Comparison of ENCODE assay signal across 1 cellular context in genomic region chr12:130916251-130916911, GRCh38.
A peak's percentile ranks its signal among the peaks of the same experiment; 100 is the strongest.
TF ChIP-seq lines count a peak whose summit lies in the region.

No MANE protein-coding gene starts in this region.

TF ChIP-seq in K562, 482 proteins besides CTCF, POLR2A, EP300 and RAD21 (continued from another document and continues in another):
- TF ChIP-seq IRF9 (tag; IDR thresholded peaks at IDR 0.05) (peak; percentile 88), MYC (IDR thresholded peaks at IDR 0.05; ENCODE audit: low read depth, low read length) (peak; percentile 53), MYC (CRISPR knock-in tag; IDR thresholded peaks at IDR 0.05; ENCODE audit: borderline replicate concordance, low read depth) (no peak), PKNOX1 (IDR thresholded peaks at IDR 0.05) (0 out of 2 replicates have a peak, but pooled peaks have one; percentile 24), TCF7 (IDR thresholded peaks at IDR 0.05; ENCODE audit: borderline replicate concordance) (0 out of 2 replicates have a peak, but pooled peaks have one; percentile 54), PTBP1 (IDR thresholded peaks at IDR 0.05; ENCODE audit: low read depth, low read length) (no peak), STAG1 (CRISPR knock-in tag; IDR thresholded peaks at IDR 0.05; ENCODE audit: borderline replicate concordance) (peak; percentile 97), SMC3 (conservative IDR thresholded peaks at IDR 0.05; ENCODE audit: insufficient read depth, low read depth, low read length) (peak; percentile 96), CEBPG (CRISPR knock-in tag; IDR thresholded peaks at IDR 0.05) (peak; percentile 98), CEBPG (tag; conservative IDR thresholded peaks at IDR 0.05 in 1 of 2, IDR thresholded peaks at IDR 0.05 in 1 of 2) (peak; percentile 97 to 98), KLF16 (IDR thresholded peaks at IDR 0.05) (peak; percentile 54; the same call in 1 of the 2 replicates), TEAD4 (IDR thresholded peaks at IDR 0.05; ENCODE audit: low read length) (peak; percentile 38; the same call in 1 of the 2 replicates), TEAD4 (CRISPR knock-in tag; IDR thresholded peaks at IDR 0.05; ENCODE audit: borderline replicate concordance) (no peak), CXXC5 (CRISPR knock-in tag; IDR thresholded peaks at IDR 0.05) (peak; percentile 38; the same call in 1 of the 2 replicates), CTCFL (IDR thresholded peaks at IDR 0.05; ENCODE audit: borderline replicate concordance, insufficient read depth, low read depth, low read length, poor library complexity, severe bottlenecking) (peak; percentile 7), RB1 (IDR thresholded peaks at IDR 0.05; ENCODE audit: low read depth) (peak; percentile 95), JUN (IDR thresholded peaks at IDR 0.05; ENCODE audit: borderline replicate concordance, low read depth, low read length) (peak; percentile 24; the same call in 1 of the 2 replicates), JUN (CRISPR knock-in tag; IDR thresholded peaks at IDR 0.05; ENCODE audit: borderline replicate concordance) (no peak), JUND (IDR thresholded peaks at IDR 0.05; ENCODE audit: borderline replicate concordance, low read depth, low read length) (peak; percentile 57), JUND (tag; IDR thresholded peaks at IDR 0.05; ENCODE audit: borderline replicate concordance, low read depth, low read length) (0 out of 3 replicates have a peak, but pooled peaks have one; percentile 37), HCFC1 (IDR thresholded peaks at IDR 0.05; ENCODE audit: low read depth, low read length) (0 out of 2 replicates have a peak, but pooled peaks have one; percentile 16), SP2 (IDR thresholded peaks at IDR 0.05; ENCODE audit: extremely low read depth, low read depth, low read length, poor library complexity, severe bottlenecking) (no peak), CEBPB (tag; IDR thresholded peaks at IDR 0.05) (peak; percentile 100), BHLHE40 (IDR thresholded peaks at IDR 0.05; ENCODE audit: low read length) (peak; percentile 45; the same call in 1 of the 2 replicates), ZNF583 (CRISPR knock-in tag; IDR thresholded peaks at IDR 0.05) (no peak)
- TF ChIP-seq, protein P1, sequence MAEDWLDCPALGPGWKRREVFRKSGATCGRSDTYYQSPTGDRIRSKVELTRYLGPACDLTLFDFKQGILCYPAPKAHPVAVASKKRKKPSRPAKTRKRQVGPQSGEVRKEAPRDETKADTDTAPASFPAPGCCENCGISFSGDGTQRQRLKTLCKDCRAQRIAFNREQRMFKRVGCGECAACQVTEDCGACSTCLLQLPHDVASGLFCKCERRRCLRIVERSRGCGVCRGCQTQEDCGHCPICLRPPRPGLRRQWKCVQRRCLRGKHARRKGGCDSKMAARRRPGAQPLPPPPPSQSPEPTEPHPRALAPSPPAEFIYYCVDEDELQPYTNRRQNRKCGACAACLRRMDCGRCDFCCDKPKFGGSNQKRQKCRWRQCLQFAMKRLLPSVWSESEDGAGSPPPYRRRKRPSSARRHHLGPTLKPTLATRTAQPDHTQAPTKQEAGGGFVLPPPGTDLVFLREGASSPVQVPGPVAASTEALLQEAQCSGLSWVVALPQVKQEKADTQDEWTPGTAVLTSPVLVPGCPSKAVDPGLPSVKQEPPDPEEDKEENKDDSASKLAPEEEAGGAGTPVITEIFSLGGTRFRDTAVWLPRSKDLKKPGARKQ (CRISPR knock-in tag; IDR thresholded peaks at IDR 0.05): peak; percentile 71
- TF ChIP-seq, protein P2, sequence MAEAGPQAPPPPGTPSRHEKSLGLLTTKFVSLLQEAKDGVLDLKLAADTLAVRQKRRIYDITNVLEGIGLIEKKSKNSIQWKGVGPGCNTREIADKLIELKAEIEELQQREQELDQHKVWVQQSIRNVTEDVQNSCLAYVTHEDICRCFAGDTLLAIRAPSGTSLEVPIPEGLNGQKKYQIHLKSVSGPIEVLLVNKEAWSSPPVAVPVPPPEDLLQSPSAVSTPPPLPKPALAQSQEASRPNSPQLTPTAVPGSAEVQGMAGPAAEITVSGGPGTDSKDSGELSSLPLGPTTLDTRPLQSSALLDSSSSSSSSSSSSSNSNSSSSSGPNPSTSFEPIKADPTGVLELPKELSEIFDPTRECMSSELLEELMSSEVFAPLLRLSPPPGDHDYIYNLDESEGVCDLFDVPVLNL (CRISPR knock-in tag; IDR thresholded peaks at IDR 0.05; ENCODE audit: low read depth): peak; percentile 81; the same call in 1 of the 2 replicates
- TF ChIP-seq, protein P3, sequence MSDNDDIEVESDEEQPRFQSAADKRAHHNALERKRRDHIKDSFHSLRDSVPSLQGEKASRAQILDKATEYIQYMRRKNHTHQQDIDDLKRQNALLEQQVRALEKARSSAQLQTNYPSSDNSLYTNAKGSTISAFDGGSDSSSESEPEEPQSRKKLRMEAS (CRISPR knock-in tag; IDR thresholded peaks at IDR 0.05): no peak
- TF ChIP-seq, protein P4, sequence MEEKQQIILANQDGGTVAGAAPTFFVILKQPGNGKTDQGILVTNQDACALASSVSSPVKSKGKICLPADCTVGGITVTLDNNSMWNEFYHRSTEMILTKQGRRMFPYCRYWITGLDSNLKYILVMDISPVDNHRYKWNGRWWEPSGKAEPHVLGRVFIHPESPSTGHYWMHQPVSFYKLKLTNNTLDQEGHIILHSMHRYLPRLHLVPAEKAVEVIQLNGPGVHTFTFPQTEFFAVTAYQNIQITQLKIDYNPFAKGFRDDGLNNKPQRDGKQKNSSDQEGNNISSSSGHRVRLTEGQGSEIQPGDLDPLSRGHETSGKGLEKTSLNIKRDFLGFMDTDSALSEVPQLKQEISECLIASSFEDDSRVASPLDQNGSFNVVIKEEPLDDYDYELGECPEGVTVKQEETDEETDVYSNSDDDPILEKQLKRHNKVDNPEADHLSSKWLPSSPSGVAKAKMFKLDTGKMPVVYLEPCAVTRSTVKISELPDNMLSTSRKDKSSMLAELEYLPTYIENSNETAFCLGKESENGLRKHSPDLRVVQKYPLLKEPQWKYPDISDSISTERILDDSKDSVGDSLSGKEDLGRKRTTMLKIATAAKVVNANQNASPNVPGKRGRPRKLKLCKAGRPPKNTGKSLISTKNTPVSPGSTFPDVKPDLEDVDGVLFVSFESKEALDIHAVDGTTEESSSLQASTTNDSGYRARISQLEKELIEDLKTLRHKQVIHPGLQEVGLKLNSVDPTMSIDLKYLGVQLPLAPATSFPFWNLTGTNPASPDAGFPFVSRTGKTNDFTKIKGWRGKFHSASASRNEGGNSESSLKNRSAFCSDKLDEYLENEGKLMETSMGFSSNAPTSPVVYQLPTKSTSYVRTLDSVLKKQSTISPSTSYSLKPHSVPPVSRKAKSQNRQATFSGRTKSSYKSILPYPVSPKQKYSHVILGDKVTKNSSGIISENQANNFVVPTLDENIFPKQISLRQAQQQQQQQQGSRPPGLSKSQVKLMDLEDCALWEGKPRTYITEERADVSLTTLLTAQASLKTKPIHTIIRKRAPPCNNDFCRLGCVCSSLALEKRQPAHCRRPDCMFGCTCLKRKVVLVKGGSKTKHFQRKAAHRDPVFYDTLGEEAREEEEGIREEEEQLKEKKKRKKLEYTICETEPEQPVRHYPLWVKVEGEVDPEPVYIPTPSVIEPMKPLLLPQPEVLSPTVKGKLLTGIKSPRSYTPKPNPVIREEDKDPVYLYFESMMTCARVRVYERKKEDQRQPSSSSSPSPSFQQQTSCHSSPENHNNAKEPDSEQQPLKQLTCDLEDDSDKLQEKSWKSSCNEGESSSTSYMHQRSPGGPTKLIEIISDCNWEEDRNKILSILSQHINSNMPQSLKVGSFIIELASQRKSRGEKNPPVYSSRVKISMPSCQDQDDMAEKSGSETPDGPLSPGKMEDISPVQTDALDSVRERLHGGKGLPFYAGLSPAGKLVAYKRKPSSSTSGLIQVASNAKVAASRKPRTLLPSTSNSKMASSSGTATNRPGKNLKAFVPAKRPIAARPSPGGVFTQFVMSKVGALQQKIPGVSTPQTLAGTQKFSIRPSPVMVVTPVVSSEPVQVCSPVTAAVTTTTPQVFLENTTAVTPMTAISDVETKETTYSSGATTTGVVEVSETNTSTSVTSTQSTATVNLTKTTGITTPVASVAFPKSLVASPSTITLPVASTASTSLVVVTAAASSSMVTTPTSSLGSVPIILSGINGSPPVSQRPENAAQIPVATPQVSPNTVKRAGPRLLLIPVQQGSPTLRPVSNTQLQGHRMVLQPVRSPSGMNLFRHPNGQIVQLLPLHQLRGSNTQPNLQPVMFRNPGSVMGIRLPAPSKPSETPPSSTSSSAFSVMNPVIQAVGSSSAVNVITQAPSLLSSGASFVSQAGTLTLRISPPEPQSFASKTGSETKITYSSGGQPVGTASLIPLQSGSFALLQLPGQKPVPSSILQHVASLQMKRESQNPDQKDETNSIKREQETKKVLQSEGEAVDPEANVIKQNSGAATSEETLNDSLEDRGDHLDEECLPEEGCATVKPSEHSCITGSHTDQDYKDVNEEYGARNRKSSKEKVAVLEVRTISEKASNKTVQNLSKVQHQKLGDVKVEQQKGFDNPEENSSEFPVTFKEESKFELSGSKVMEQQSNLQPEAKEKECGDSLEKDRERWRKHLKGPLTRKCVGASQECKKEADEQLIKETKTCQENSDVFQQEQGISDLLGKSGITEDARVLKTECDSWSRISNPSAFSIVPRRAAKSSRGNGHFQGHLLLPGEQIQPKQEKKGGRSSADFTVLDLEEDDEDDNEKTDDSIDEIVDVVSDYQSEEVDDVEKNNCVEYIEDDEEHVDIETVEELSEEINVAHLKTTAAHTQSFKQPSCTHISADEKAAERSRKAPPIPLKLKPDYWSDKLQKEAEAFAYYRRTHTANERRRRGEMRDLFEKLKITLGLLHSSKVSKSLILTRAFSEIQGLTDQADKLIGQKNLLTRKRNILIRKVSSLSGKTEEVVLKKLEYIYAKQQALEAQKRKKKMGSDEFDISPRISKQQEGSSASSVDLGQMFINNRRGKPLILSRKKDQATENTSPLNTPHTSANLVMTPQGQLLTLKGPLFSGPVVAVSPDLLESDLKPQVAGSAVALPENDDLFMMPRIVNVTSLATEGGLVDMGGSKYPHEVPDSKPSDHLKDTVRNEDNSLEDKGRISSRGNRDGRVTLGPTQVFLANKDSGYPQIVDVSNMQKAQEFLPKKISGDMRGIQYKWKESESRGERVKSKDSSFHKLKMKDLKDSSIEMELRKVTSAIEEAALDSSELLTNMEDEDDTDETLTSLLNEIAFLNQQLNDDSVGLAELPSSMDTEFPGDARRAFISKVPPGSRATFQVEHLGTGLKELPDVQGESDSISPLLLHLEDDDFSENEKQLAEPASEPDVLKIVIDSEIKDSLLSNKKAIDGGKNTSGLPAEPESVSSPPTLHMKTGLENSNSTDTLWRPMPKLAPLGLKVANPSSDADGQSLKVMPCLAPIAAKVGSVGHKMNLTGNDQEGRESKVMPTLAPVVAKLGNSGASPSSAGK (IDR thresholded peaks at IDR 0.05): no peak
- TF ChIP-seq, protein P5, sequence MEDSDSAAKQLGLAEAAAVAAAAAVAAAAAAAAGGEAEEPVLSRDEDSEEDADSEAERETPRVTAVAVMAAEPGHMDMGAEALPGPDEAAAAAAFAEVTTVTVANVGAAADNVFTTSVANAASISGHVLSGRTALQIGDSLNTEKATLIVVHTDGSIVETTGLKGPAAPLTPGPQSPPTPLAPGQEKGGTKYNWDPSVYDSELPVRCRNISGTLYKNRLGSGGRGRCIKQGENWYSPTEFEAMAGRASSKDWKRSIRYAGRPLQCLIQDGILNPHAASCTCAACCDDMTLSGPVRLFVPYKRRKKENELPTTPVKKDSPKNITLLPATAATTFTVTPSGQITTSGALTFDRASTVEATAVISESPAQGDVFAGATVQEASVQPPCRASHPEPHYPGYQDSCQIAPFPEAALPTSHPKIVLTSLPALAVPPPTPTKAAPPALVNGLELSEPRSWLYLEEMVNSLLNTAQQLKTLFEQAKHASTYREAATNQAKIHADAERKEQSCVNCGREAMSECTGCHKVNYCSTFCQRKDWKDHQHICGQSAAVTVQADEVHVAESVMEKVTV (CRISPR knock-in tag; IDR thresholded peaks at IDR 0.05): peak; percentile 95
- TF ChIP-seq, protein P6, sequence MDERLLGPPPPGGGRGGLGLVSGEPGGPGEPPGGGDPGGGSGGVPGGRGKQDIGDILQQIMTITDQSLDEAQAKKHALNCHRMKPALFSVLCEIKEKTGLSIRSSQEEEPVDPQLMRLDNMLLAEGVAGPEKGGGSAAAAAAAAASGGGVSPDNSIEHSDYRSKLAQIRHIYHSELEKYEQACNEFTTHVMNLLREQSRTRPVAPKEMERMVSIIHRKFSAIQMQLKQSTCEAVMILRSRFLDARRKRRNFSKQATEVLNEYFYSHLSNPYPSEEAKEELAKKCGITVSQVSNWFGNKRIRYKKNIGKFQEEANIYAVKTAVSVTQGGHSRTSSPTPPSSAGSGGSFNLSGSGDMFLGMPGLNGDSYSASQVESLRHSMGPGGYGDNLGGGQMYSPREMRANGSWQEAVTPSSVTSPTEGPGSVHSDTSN (CRISPR knock-in tag; IDR thresholded peaks at IDR 0.05; ENCODE audit: low read depth): no peak
- TF ChIP-seq, protein P6 (tag; conservative IDR thresholded peaks at IDR 0.05; ENCODE audit: low read depth): 0 out of 2 replicates have a peak, but pooled peaks have one; percentile 11
